ENCODE assay signal across 13 cellular contexts in the genomic region with DNA sequence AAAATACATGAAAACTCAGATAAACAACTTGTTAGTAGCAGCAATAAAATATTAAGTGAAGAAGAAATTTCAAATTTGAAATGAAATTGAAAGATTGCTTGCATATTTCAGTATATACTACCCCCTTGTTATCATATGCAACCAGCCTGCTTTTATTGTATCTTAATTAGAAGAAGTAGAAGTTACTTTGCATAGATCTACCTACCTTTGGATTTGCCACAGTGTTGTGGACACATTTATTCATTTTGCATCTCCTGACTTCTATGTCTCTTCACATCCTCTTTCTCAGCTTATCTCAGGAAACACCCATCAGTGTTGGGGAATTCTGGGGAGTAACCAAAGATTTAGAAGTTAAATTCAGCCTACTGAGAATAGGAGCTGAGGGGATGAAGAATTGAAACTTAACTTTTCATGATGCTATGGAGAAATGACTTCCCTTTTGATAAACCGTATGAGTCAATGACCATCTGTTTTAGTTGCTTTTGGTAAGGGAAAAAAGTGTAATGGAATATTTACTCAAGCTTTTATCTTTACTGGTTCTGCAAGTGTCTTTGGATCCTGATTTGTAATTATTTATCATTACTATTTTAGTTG.
DNase-seq lines count a peak whose midpoint lies in the region; ATAC-seq and TF ChIP-seq lines count a peak whose summit lies in the region.
"Had no signal": no experiment of that assay in that cellular context is flagged by ENCODE, and none has a peak within 500 bp of the region (broad histone marks: within the 10 kb centered on the region; RNA-seq: fewer than 3 reads in every experiment).

No MANE protein-coding gene starts in this region.

- no peak for TF ChIP-seq POLR2A in gastroesophageal sphincter (IDR thresholded peaks at IDR 0.05)

- no peak overlapping the region for H3K4me3 ChIP-seq in MM.1S (ENCODE audit: low read length)
- no peak overlapping the region for H3K4me3 ChIP-seq in gastroesophageal sphincter
- H3K4me3 ChIP-seq: colonic mucosa, prostate gland had no signal

- H3K36me3 ChIP-seq in MM.1S (replicated peaks; ENCODE audit: insufficient read depth, low read length) (no peaks in the 10 kb centered on the region), gastroesophageal sphincter (peaks cover 6 to 83% of the 10 kb centered on the region in 2 donors)
- H3K36me3 ChIP-seq: colonic mucosa had no signal

- H3K36me3 Mint-ChIP-seq in activated naive CD4-positive, alpha-beta T cell treated with anti-CD3 and anti-CD28 coated beads, Interleukin-2, amount 50 U/mL, for 72 hours: peaks cover 4 to 18% of the 10 kb centered on the region in 2 donors
- peaks cover 10% of the 10 kb centered on the region for H3K36me3 Mint-ChIP-seq in activated naive CD8-positive, alpha-beta T cell

- H3K27ac ChIP-seq in MM.1S (ENCODE audit: low read length) (peak overlapping the region; percentile 42; the same call in 1 of the 2 replicates), gastroesophageal sphincter (no peak overlapping the region)
- H3K27ac ChIP-seq: colonic mucosa, prostate gland had no signal

- peak overlapping the region; percentile 20; the same call in 1 of the 2 replicates for H3K4me2 ChIP-seq in MM.1S (ENCODE audit: low read depth, low read length)

- TF ChIP-seq CTCF in MM.1S (IDR thresholded peaks at IDR 0.05; ENCODE audit: low read length): no peak
- TF ChIP-seq CTCF in gastroesophageal sphincter (IDR thresholded peaks at IDR 0.05): no peak

- H3K4me1 ChIP-seq in MM.1S (ENCODE audit: low read length): peaks cover 24% of the 10 kb centered on the region
- peaks cover 0 to 14% (median 0%) of the 10 kb centered on the region in 3 donors for H3K4me1 ChIP-seq in gastroesophageal sphincter
- H3K4me1 ChIP-seq: colonic mucosa, prostate gland had no signal

- H2AFZ ChIP-seq in MM.1S (ENCODE audit: low read length): no peak overlapping the region

- H3K9me2 ChIP-seq in MM.1S (replicated peaks; ENCODE audit: insufficient read depth, low read length): no peaks in the 10 kb centered on the region

- no peaks in the 10 kb centered on the region for H4K20me1 ChIP-seq in MM.1S (ENCODE audit: insufficient read depth, low read length)

- H3K9me3 ChIP-seq in MM.1S (replicated peaks; ENCODE audit: insufficient read depth, low read length) (no peaks in the 10 kb centered on the region), gastroesophageal sphincter (no peaks in the 10 kb centered on the region)
- H3K9me3 ChIP-seq: colonic mucosa, prostate gland had no signal

- H3K4me1 Mint-ChIP-seq in activated naive CD8-positive, alpha-beta T cell (ENCODE audit: low read depth): peaks cover 5% of the 10 kb centered on the region

- H3K9ac ChIP-seq in MM.1S (ENCODE audit: low read length): no peak overlapping the region

- peak; percentile 56 to 87 for ATAC-seq in activated naive CD4-positive, alpha-beta T cell treated with anti-CD3 and anti-CD28 coated beads, Interleukin-2, amount 50 U/mL, for 72 hours
- peak; percentile 62 for ATAC-seq in stimulated activated naive CD8-positive, alpha-beta T cell treated with anti-CD3 and anti-CD28 coated beads, Interleukin-15, Interleukin-2, amounts not matched to agents 100 U/mL and 50 U/mL, for 24 hours
- no peak for ATAC-seq in HG03342 (IDR thresholded peaks at IDR 0.05; ENCODE audit: unreplicated experiment)
- no peak for ATAC-seq in gastroesophageal sphincter

- DNase-seq in activated naive CD4-positive, alpha-beta T cell treated with anti-CD3 and anti-CD28 coated beads, Interleukin-2, amount 50 U/mL, for 72 hours (ENCODE audit: low spot score in 2 of 2): no peak
- DNase-seq in activated naive CD4-positive, alpha-beta T cell (lab: John Stamatoyannopoulos, UW): no peak
- DNase-seq in MM.1S (no peak), DMS53 treated with DMSO at 0.1 percent for 48 hours (lab: John Stamatoyannopoulos, UW; ENCODE audit: unreplicated experiment) (no peak)
- DNase-seq in stimulated activated naive CD8-positive, alpha-beta T cell treated with anti-CD3 and anti-CD28 coated beads, Interleukin-15, Interleukin-2, amounts not matched to agents 100 U/mL and 50 U/mL, for 24 hours: no peak
- DNase-seq: activated CD4-positive, alpha-beta memory T cell treated with anti-CD3 and anti-CD28 coated beads for 36 hours; colonic mucosa; NCI-H1694 had no signal

- H3K4me3 Mint-ChIP-seq in activated naive CD8-positive, alpha-beta T cell: no peak overlapping the region
- H3K4me3 Mint-ChIP-seq: activated CD4-positive, alpha-beta memory T cell treated with anti-CD3 and anti-CD28 coated beads for 36 hours; IgD-negative memory B cell had no signal

- no peaks in the 10 kb centered on the region for H3K79me2 ChIP-seq in MM.1S (ENCODE audit: low read length)

- H3K9me3 Mint-ChIP-seq in activated naive CD4-positive, alpha-beta T cell treated with anti-CD3 and anti-CD28 coated beads, Interleukin-2, amount 50 U/mL, for 72 hours: peaks cover 0 to 5% of the 10 kb centered on the region in 2 donors
- H3K9me3 Mint-ChIP-seq in activated naive CD8-positive, alpha-beta T cell (ENCODE audit: low read depth): no peaks in the 10 kb centered on the region
- H3K9me3 Mint-ChIP-seq: activated CD4-positive, alpha-beta memory T cell treated with anti-CD3 and anti-CD28 coated beads for 36 hours; IgD-negative memory B cell had no signal

- no peaks in the 10 kb centered on the region; the same call in 1 of the 2 replicates for H3F3A ChIP-seq in MM.1S (ENCODE audit: insufficient read depth, low read length)

- 44 to 57% methylated on average over 1 of the region's 1 CpG for WGBS in gastroesophageal sphincter (ENCODE audit: low coverage in 1 of 2), 2 donors

- H3K27me3 ChIP-seq in MM.1S (replicated peaks; ENCODE audit: insufficient read depth, low read length) (no peaks in the 10 kb centered on the region), gastroesophageal sphincter (no peaks in the 10 kb centered on the region)
- H3K27me3 ChIP-seq: colonic mucosa had no signal

- no peaks in the 10 kb centered on the region for H3K27me3 Mint-ChIP-seq in activated naive CD8-positive, alpha-beta T cell
- H3K27me3 Mint-ChIP-seq: activated CD4-positive, alpha-beta memory T cell treated with anti-CD3 and anti-CD28 coated beads for 36 hours; IgD-negative memory B cell had no signal

- H3K27ac Mint-ChIP-seq in activated naive CD4-positive, alpha-beta T cell treated with anti-CD3 and anti-CD28 coated beads, Interleukin-2, amount 50 U/mL, for 72 hours: peak overlapping the region; percentile 36 to 96
- H3K27ac Mint-ChIP-seq in activated naive CD8-positive, alpha-beta T cell: peak overlapping the region; percentile 18
- H3K27ac Mint-ChIP-seq: activated CD4-positive, alpha-beta memory T cell treated with anti-CD3 and anti-CD28 coated beads for 36 hours had no signal

- TF ChIP-seq EP300 in gastroesophageal sphincter (IDR thresholded peaks at IDR 0.05): no peak

Comparison
In these comparisons a context has a peak if more than half of its experiments do, and no peak if none do; other contexts are left out.
1. ATAC-seq: peak in activated naive CD4-positive, alpha-beta T cell treated with anti-CD3 and anti-CD28 coated beads, Interleukin-2, amount 50 U/mL, for 72 hours (2 of 2) and stimulated activated naive CD8-positive, alpha-beta T cell treated with anti-CD3 and anti-CD28 coated beads, Interleukin-15, Interleukin-2, amounts not matched to agents 100 U/mL and 50 U/mL, for 24 hours (single experiment); none in HG03342 (single experiment) and gastroesophageal sphincter (single experiment).